Comparison of ENCODE assay signal across 16 cellular contexts in genomic region chr6:145087034-145087433, GRCh38.
DNase-seq lines count a peak whose midpoint lies in the region; ATAC-seq and TF ChIP-seq lines count a peak whose summit lies in the region.
"Had no signal": no experiment of that assay in that cellular context is flagged by ENCODE, and none has a peak within 500 bp of the region (broad histone marks: within the 10 kb centered on the region; RNA-seq: fewer than 3 reads in every experiment).

No MANE protein-coding gene starts in this region.

- no peak for TF ChIP-seq EP300 in esophagus muscularis mucosa (IDR thresholded peaks at IDR 0.05)

- no peaks in the 10 kb centered on the region for H3K9me3 ChIP-seq in esophagus muscularis mucosa
- H3K9me3 ChIP-seq: BE2C, mucosa of descending colon had no signal

- no peaks in the 10 kb centered on the region for H3K9me3 Mint-ChIP-seq in type B pancreatic cell
- H3K9me3 Mint-ChIP-seq: activated naive CD4-positive, alpha-beta T cell treated with anti-CD3 and anti-CD28 coated beads for 36 hours; T-helper 2 cell treated with Interferon-gamma antibody and Interleukin-4, amounts not matched to agents 5 μg/mL and 100 μg/mL, for 36 hours had no signal

- H3K4me3 ChIP-seq in esophagus muscularis mucosa = no peak overlapping the region
- H3K4me3 ChIP-seq: coronary artery, mucosa of descending colon had no signal

- TF ChIP-seq POLR2A in esophagus muscularis mucosa (IDR thresholded peaks at IDR 0.05; ENCODE audit: low read depth) = no peak

- H3K36me3 ChIP-seq in esophagus muscularis mucosa = no peaks in the 10 kb centered on the region
- H3K36me3 ChIP-seq: BE2C had no signal

- H3K27ac ChIP-seq in foreskin keratinocyte = no peak overlapping the region
- H3K27ac ChIP-seq in esophagus muscularis mucosa (replicated peaks in 1 of 4) = no peak overlapping the region
- H3K27ac ChIP-seq: coronary artery, HL-60 had no signal

- ATAC-seq in GM18520 (IDR thresholded peaks at IDR 0.05; ENCODE audit: unreplicated experiment) (peak; percentile 85), foreskin keratinocyte (peak; percentile 65), GM19324 (IDR thresholded peaks at IDR 0.05; ENCODE audit: low FRiP score, unreplicated experiment) (no peak)
- ATAC-seq: activated CD8-positive, alpha-beta T cell treated with anti-CD3 and anti-CD28 coated beads, Interleukin-2, amount 10 ng/mL, durations not matched to agents 7 days and 5 days; mucosa of descending colon had no signal

- DNase-seq in H4 (ENCODE audit: low spot score) (peak; percentile 3), M059J (ENCODE audit: low read depth) (peak; percentile 56), foreskin keratinocyte (no peak), DMS 273 treated with DMSO at 0.1 percent for 48 hours (lab: John Stamatoyannopoulos, UW) (no peak), type B pancreatic cell (ENCODE audit: extremely low spot score, unreplicated experiment) (no peak), esophagus muscularis mucosa (ENCODE audit: extremely low spot score) (no peak)
- DNase-seq: activated CD8-positive, alpha-beta T cell treated with anti-CD3 and anti-CD28 coated beads, Interleukin-2, amount 10 ng/mL, durations not matched to agents 7 days and 5 days; activated naive CD4-positive, alpha-beta T cell treated with anti-CD3 and anti-CD28 coated beads for 36 hours; BE2C; H7; mucosa of descending colon had no signal

- H3K27me3 ChIP-seq in foreskin keratinocyte = peaks cover under 1% of the 10 kb centered on the region
- no peaks in the 10 kb centered on the region for H3K27me3 ChIP-seq in esophagus muscularis mucosa
- H3K27me3 ChIP-seq: BE2C had no signal

- H3K27me3 Mint-ChIP-seq in type B pancreatic cell = peaks cover 3% of the 10 kb centered on the region

- no peaks in the 10 kb centered on the region for H3K4me1 ChIP-seq in foreskin keratinocyte
- H3K4me1 ChIP-seq in esophagus muscularis mucosa = no peaks in the 10 kb centered on the region

- TF ChIP-seq CTCF in foreskin keratinocyte (conservative IDR thresholded peaks at IDR 0.05) = no peak
- TF ChIP-seq CTCF in type B pancreatic cell (conservative IDR thresholded peaks at IDR 0.05) = no peak
- no peak for TF ChIP-seq CTCF in esophagus muscularis mucosa (IDR thresholded peaks at IDR 0.05)

- no peaks in the 10 kb centered on the region for H3K36me3 Mint-ChIP-seq in type B pancreatic cell

- intact Hi-C loops in esophagus muscularis mucosa (cut with DNase I) = no loop called here

- H3K4me3 Mint-ChIP-seq in type B pancreatic cell = no peak overlapping the region
- H3K4me3 Mint-ChIP-seq: activated CD8-positive, alpha-beta T cell treated with anti-CD3 and anti-CD28 coated beads, Interleukin-2, amount 10 ng/mL, durations not matched to agents 7 days and 5 days; activated naive CD4-positive, alpha-beta T cell treated with anti-CD3 and anti-CD28 coated beads for 36 hours; T-helper 2 cell treated with Interferon-gamma antibody and Interleukin-4, amounts not matched to agents 5 μg/mL and 100 μg/mL, for 36 hours had no signal

- H3K4me1 Mint-ChIP-seq in type B pancreatic cell (ENCODE audit: unreplicated experiment) = no peaks in the 10 kb centered on the region

- 86% methylated on average over 3 of the region's 3 CpGs for WGBS in esophagus muscularis mucosa

- no peak overlapping the region for H3K27ac Mint-ChIP-seq in type B pancreatic cell
- H3K27ac Mint-ChIP-seq: activated CD8-positive, alpha-beta T cell treated with anti-CD3 and anti-CD28 coated beads, Interleukin-2, amount 10 ng/mL, durations not matched to agents 7 days and 5 days; activated naive CD4-positive, alpha-beta T cell treated with anti-CD3 and anti-CD28 coated beads for 36 hours; T-helper 2 cell treated with Interferon-gamma antibody and Interleukin-4, amounts not matched to agents 5 μg/mL and 100 μg/mL, for 36 hours had no signal

Comparison
In these comparisons a context has a peak if more than half of its experiments do, and no peak if none do; other contexts are left out.
1. DNase-seq: peak in H4 (single experiment) and M059J (single experiment); none in foreskin keratinocyte (0 of 2), DMS 273 treated with DMSO at 0.1 percent for 48 hours (single experiment), type B pancreatic cell (single experiment) and esophagus muscularis mucosa (single experiment).